ENCODE assay signal across 1 cellular context in the genomic region with DNA sequence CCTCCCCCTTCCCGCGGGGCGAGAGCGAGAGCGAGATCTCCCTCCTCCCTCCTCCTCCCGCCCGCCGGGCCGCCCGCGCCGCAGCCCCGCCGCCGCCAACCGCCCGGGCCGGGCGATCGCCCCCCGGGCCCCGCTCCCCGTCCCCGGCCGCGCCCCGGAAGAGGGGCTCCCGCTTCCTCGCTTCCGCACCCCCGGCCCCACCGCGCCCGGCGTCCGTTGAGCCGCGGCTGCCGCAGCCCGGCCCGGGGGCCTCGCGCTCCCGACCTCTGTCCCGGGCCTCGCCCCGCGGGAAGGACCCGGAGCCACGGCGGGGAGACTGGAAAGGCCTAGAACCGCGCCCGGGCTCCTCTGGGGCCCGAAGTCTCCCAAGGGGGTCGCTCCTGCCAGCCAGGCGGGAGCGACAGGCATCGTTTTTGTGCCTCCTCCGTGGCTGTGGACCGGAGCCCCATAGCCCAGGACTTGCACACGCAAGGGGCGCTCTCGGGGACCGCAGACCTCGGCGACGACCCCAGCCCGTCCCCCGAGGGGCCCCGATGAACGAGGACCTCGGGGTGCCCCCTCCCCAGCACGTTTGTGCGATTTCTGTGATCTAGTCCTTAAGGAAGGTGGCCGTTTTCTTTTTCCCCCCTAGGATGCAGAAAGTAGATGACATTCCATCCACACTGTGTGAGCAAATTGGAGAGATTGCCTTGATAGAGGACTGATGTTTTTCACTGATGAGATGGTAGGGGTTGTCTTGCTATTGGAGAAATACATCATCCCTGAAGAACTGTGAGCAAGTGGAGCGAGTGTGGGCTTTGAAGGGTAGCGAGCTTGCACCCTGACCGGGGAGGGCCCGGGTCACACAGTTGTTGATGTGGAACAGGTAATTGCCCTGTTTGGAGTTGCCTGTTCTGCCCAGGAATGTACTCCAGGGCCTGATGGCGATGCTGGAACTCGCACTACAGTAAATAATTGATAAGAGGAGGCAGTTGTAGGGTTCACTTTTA.
TF ChIP-seq lines count a peak whose summit lies in the region.

No MANE protein-coding gene starts in this region.

TF ChIP-seq in HepG2, 621 proteins besides CTCF, POLR2A, EP300 and RAD21 (continued from another document and continues in another):
- TF ChIP-seq, protein P1, sequence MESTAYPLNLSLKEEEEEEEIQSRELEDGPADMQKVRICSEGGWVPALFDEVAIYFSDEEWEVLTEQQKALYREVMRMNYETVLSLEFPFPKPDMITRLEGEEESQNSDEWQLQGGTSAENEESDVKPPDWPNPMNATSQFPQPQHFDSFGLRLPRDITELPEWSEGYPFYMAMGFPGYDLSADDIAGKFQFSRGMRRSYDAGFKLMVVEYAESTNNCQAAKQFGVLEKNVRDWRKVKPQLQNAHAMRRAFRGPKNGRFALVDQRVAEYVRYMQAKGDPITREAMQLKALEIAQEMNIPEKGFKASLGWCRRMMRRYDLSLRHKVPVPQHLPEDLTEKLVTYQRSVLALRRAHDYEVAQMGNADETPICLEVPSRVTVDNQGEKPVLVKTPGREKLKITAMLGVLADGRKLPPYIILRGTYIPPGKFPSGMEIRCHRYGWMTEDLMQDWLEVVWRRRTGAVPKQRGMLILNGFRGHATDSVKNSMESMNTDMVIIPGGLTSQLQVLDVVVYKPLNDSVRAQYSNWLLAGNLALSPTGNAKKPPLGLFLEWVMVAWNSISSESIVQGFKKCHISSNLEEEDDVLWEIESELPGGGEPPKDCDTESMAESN (CRISPR knock-in tag; conservative IDR thresholded peaks at IDR 0.05) = peak; percentile 35; the same call in 1 of the 2 replicates
- no peak for TF ChIP-seq MXD4 (CRISPR knock-in tag; IDR thresholded peaks at IDR 0.05)
- no peak for TF ChIP-seq ZKSCAN8 (CRISPR knock-in tag; IDR thresholded peaks at IDR 0.05; ENCODE audit: borderline replicate concordance)
- TF ChIP-seq ZNF383 (CRISPR knock-in tag; IDR thresholded peaks at IDR 0.05; ENCODE audit: borderline replicate concordance) = no peak
- TF ChIP-seq THRA (CRISPR knock-in tag; IDR thresholded peaks at IDR 0.05; ENCODE audit: borderline replicate concordance) = no peak
- TF ChIP-seq GZF1 (CRISPR knock-in tag; IDR thresholded peaks at IDR 0.05) = no peak
- TF ChIP-seq DDIT3 (CRISPR knock-in tag; IDR thresholded peaks at IDR 0.05) = no peak
- no peak for TF ChIP-seq ATM (IDR thresholded peaks at IDR 0.05; ENCODE audit: borderline replicate concordance)
- TF ChIP-seq ZNF704 (CRISPR knock-in tag; IDR thresholded peaks at IDR 0.05; ENCODE audit: borderline replicate concordance) = no peak; the same call in 1 of the 2 replicates
- TF ChIP-seq HOXA5 (CRISPR knock-in tag; IDR thresholded peaks at IDR 0.05) = no peak; the same call in 1 of the 2 replicates
- TF ChIP-seq ZC3H4 (CRISPR knock-in tag; IDR thresholded peaks at IDR 0.05; ENCODE audit: borderline replicate concordance) = peak; percentile 55
- TF ChIP-seq ZNF414 (CRISPR knock-in tag; IDR thresholded peaks at IDR 0.05) = no peak
- no peak for TF ChIP-seq ZNF839 (CRISPR knock-in tag; IDR thresholded peaks at IDR 0.05; ENCODE audit: borderline replicate concordance)
- no peak for TF ChIP-seq REPIN1 (CRISPR knock-in tag; IDR thresholded peaks at IDR 0.05; ENCODE audit: borderline replicate concordance, low read depth)
- TF ChIP-seq FOXA1 (IDR thresholded peaks at IDR 0.05) = no peak
- TF ChIP-seq FOXA1 (CRISPR knock-in tag; IDR thresholded peaks at IDR 0.05) = no peak
- TF ChIP-seq, protein P2, sequence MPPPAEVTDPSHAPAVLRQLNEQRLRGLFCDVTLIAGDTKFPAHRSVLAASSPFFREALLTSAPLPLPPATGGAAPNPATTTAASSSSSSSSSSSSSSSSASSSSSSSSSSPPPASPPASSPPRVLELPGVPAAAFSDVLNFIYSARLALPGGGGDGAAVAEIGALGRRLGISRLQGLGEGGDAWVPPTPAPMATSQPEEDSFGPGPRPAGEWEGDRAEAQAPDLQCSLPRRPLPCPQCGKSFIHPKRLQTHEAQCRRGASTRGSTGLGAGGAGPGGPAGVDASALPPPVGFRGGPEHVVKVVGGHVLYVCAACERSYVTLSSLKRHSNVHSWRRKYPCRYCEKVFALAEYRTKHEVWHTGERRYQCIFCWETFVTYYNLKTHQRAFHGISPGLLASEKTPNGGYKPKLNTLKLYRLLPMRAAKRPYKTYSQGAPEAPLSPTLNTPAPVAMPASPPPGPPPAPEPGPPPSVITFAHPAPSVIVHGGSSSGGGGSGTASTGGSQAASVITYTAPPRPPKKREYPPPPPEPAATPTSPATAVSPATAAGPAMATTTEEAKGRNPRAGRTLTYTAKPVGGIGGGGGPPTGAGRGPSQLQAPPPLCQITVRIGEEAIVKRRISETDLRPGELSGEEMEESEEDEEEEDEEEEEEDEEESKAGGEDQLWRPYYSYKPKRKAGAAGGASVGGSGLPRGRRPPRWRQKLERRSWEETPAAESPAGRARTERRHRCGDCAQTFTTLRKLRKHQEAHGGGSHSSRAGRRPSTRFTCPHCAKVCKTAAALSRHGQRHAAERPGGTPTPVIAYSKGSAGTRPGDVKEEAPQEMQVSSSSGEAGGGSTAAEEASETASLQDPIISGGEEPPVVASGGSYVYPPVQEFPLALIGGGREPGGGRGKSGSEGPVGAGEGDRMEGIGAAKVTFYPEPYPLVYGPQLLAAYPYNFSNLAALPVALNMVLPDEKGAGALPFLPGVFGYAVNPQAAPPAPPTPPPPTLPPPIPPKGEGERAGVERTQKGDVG (CRISPR knock-in tag; IDR thresholded peaks at IDR 0.05; ENCODE audit: borderline replicate concordance) = no peak; the same call in 1 of the 2 replicates
- TF ChIP-seq THAP11 (CRISPR knock-in tag; IDR thresholded peaks at IDR 0.05) = no peak; the same call in 1 of the 2 replicates
- TF ChIP-seq BCL6 (CRISPR knock-in tag; IDR thresholded peaks at IDR 0.05) = no peak
- no peak for TF ChIP-seq ZNF292 (CRISPR knock-in tag; IDR thresholded peaks at IDR 0.05; ENCODE audit: borderline replicate concordance, low read depth)
- no peak for TF ChIP-seq GABPA (IDR thresholded peaks at IDR 0.05; ENCODE audit: low read depth, low read length)
- TF ChIP-seq GABPA (CRISPR knock-in tag; IDR thresholded peaks at IDR 0.05; ENCODE audit: low read depth) = no peak
- TF ChIP-seq, protein P3, sequence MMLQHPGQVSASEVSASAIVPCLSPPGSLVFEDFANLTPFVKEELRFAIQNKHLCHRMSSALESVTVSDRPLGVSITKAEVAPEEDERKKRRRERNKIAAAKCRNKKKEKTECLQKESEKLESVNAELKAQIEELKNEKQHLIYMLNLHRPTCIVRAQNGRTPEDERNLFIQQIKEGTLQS (CRISPR knock-in tag; IDR thresholded peaks at IDR 0.05) = no peak
- no peak for TF ChIP-seq HNRNPLL (IDR thresholded peaks at IDR 0.05; ENCODE audit: low read depth, low read length, poor library complexity, severe bottlenecking)
- no peak for TF ChIP-seq IKZF1 (IDR thresholded peaks at IDR 0.05)
- TF ChIP-seq, protein P4, sequence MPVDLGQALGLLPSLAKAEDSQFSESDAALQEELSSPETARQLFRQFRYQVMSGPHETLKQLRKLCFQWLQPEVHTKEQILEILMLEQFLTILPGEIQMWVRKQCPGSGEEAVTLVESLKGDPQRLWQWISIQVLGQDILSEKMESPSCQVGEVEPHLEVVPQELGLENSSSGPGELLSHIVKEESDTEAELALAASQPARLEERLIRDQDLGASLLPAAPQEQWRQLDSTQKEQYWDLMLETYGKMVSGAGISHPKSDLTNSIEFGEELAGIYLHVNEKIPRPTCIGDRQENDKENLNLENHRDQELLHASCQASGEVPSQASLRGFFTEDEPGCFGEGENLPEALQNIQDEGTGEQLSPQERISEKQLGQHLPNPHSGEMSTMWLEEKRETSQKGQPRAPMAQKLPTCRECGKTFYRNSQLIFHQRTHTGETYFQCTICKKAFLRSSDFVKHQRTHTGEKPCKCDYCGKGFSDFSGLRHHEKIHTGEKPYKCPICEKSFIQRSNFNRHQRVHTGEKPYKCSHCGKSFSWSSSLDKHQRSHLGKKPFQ (CRISPR knock-in tag; IDR thresholded peaks at IDR 0.05; ENCODE audit: insufficient replicate concordance) = peak; percentile 17
- TF ChIP-seq LBX2 (CRISPR knock-in tag; IDR thresholded peaks at IDR 0.05; ENCODE audit: borderline replicate concordance) = no peak
- TF ChIP-seq, protein P5, sequence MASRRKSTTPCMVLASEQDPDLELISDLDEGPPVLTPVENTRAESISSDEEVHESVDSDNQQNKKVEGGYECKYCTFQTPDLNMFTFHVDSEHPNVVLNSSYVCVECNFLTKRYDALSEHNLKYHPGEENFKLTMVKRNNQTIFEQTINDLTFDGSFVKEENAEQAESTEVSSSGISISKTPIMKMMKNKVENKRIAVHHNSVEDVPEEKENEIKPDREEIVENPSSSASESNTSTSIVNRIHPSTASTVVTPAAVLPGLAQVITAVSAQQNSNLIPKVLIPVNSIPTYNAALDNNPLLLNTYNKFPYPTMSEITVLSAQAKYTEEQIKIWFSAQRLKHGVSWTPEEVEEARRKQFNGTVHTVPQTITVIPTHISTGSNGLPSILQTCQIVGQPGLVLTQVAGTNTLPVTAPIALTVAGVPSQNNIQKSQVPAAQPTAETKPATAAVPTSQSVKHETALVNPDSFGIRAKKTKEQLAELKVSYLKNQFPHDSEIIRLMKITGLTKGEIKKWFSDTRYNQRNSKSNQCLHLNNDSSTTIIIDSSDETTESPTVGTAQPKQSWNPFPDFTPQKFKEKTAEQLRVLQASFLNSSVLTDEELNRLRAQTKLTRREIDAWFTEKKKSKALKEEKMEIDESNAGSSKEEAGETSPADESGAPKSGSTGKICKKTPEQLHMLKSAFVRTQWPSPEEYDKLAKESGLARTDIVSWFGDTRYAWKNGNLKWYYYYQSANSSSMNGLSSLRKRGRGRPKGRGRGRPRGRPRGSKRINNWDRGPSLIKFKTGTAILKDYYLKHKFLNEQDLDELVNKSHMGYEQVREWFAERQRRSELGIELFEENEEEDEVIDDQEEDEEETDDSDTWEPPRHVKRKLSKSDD (CRISPR knock-in tag; IDR thresholded peaks at IDR 0.05; ENCODE audit: low read depth) = no peak
- no peak for TF ChIP-seq ZNF737 (CRISPR knock-in tag; IDR thresholded peaks at IDR 0.05; ENCODE audit: borderline replicate concordance)
- TF ChIP-seq, protein P6, sequence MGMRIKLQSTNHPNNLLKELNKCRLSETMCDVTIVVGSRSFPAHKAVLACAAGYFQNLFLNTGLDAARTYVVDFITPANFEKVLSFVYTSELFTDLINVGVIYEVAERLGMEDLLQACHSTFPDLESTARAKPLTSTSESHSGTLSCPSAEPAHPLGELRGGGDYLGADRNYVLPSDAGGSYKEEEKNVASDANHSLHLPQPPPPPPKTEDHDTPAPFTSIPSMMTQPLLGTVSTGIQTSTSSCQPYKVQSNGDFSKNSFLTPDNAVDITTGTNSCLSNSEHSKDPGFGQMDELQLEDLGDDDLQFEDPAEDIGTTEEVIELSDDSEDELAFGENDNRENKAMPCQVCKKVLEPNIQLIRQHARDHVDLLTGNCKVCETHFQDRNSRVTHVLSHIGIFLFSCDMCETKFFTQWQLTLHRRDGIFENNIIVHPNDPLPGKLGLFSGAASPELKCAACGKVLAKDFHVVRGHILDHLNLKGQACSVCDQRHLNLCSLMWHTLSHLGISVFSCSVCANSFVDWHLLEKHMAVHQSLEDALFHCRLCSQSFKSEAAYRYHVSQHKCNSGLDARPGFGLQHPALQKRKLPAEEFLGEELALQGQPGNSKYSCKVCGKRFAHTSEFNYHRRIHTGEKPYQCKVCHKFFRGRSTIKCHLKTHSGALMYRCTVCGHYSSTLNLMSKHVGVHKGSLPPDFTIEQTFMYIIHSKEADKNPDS (CRISPR knock-in tag; IDR thresholded peaks at IDR 0.05) = no peak
- no peak for TF ChIP-seq CBX2 (IDR thresholded peaks at IDR 0.05; ENCODE audit: low read depth, low read length)
- TF ChIP-seq CBX2 (CRISPR knock-in tag; IDR thresholded peaks at IDR 0.05; ENCODE audit: low read depth) = no peak
- TF ChIP-seq, protein P7, sequence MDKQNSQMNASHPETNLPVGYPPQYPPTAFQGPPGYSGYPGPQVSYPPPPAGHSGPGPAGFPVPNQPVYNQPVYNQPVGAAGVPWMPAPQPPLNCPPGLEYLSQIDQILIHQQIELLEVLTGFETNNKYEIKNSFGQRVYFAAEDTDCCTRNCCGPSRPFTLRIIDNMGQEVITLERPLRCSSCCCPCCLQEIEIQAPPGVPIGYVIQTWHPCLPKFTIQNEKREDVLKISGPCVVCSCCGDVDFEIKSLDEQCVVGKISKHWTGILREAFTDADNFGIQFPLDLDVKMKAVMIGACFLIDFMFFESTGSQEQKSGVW (CRISPR knock-in tag; IDR thresholded peaks at IDR 0.05; ENCODE audit: borderline replicate concordance) = no peak
- TF ChIP-seq ZNF317 (CRISPR knock-in tag; IDR thresholded peaks at IDR 0.05) = peak; percentile 30; the same call in 1 of the 2 replicates
- TF ChIP-seq MEF2D (CRISPR knock-in tag; IDR thresholded peaks at IDR 0.05) = no peak
